ENCODE assay signal across 28 cellular contexts in genomic region chr2:19102696-19103403, GRCh38.
"Had no signal": no experiment of that assay in that cellular context is flagged by ENCODE, and none has a peak within 500 bp of the region (broad histone marks: within the 10 kb centered on the region; RNA-seq: fewer than 3 reads in every experiment).

No MANE protein-coding gene starts in this region.

- H3K9me3 ChIP-seq: adrenal gland, MG63, SK-N-SH had no signal

- H3K4me2 ChIP-seq: SK-N-SH had no signal

- DNase-seq: activated CD4-positive, alpha-beta T cell treated with anti-CD3 and anti-CD28 coated beads for 4 hours; activated CD8-positive, alpha-beta memory T cell treated with anti-CD3 and anti-CD28 coated beads, Interleukin-2, amount 50 U/mL, for 48 hours; activated CD8-positive, alpha-beta T cell treated with anti-CD3 and anti-CD28 coated beads for 36 hours; activated naive CD4-positive, alpha-beta T cell treated with anti-CD3 and anti-CD28 coated beads, Interleukin-2, amount 50 U/mL, for 16 hours; activated naive CD8-positive, alpha-beta T cell treated with anti-CD3 and anti-CD28 coated beads, Interleukin-2, amount 10 ng/mL, durations not matched to agents 7 days and 5 days; activated T-cell treated with anti-CD3 and anti-CD28 coated beads, Interleukin-2, amount 50 U/mL, for 1 hour; adrenal gland; anterior cingulate cortex; KG1; MG63; MV-4-11; NCI-H1092 treated with DMSO at 0.1 percent for 48 hours; NCI-H1417 treated with DMSO at 0.1 percent for 48 hours; NCI-H1694; NCI-H2029; NCI-H2107; NCI-H2171 treated with DMSO at 0.1 percent for 48 hours; NCI-H345; NCI-H510A; NCI-H526 treated with DMSO at 0.1 percent for 48 hours; NCI-H82; RPMI8226; SK-N-SH; T-helper 1 cell had no signal

- H3K27me3 ChIP-seq: adrenal gland, cardiac muscle cell, MG63 had no signal

- H3K36me3 ChIP-seq: adrenal gland, cardiac muscle cell, MG63 had no signal

- H3K9ac ChIP-seq: SK-N-SH had no signal

- H3K4me3 ChIP-seq: adrenal gland, cardiac muscle cell, MG63 had no signal

- H3K4me1 ChIP-seq: adrenal gland had no signal

- H3K27ac ChIP-seq: adrenal gland, cardiac muscle cell had no signal

- ATAC-seq: activated CD4-positive, CD25-positive, alpha-beta regulatory T cell treated with anti-CD3 and anti-CD28 coated beads, Interleukin-2, amount 50 U/mL, for 24 hours; activated CD8-positive, alpha-beta T cell treated with anti-CD3 and anti-CD28 coated beads for 36 hours; Panc1; Right ventricle myocardium inferior had no signal
